ENCODE assay signal across 1 cellular context in the genomic region with DNA sequence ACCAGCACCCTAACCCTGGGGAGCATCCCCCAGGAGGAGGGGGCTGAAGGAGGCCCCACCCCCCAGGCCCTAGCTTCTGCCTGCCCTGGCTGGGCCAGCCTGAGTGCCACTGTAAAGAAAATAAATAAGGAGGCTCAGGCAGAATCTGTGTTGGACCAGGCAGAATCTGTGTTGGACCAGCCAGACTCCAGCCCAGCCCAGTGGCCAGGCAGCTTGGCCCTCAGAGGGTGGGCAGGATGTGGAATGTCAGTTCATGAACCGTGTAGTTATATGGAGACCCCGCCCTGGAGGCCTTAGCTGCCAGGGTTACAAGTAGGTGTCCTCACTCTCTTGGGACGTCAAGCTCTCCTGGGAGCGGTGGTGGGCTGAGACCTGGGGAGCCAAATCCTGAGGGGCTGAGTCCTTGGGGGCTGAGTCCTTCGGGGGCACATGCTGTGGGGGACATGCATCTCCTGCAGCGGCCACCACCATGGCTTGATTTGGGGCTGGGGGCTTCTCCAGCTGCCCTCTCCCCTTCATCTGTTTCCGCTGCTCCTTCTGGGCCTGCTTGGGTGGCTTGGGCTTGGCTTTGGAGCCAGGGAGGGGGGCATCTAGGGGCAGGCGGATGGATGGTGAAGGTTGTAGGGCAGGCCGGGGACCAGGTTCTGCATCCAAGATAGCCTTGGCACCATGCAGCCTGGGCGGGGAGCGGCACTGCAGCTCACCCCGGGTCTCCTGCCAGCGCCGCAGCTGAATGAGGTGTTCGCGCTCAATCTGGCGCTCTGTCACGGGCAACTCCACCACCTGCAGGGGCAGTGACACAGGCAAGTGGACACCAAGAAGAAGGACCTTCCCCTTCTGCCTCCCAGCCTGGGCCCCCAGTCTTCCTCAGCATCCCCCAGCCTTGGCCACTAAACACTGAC.
TF ChIP-seq lines count a peak whose summit lies in the region.

No MANE protein-coding gene starts in this region.

TF ChIP-seq in HepG2, 621 proteins besides CTCF, POLR2A, EP300 and RAD21:
- no peak for TF ChIP-seq YY1 (IDR thresholded peaks at IDR 0.05; ENCODE audit: insufficient read depth, insufficient replicate concordance, low read depth, low read length)
- TF ChIP-seq, protein P1, sequence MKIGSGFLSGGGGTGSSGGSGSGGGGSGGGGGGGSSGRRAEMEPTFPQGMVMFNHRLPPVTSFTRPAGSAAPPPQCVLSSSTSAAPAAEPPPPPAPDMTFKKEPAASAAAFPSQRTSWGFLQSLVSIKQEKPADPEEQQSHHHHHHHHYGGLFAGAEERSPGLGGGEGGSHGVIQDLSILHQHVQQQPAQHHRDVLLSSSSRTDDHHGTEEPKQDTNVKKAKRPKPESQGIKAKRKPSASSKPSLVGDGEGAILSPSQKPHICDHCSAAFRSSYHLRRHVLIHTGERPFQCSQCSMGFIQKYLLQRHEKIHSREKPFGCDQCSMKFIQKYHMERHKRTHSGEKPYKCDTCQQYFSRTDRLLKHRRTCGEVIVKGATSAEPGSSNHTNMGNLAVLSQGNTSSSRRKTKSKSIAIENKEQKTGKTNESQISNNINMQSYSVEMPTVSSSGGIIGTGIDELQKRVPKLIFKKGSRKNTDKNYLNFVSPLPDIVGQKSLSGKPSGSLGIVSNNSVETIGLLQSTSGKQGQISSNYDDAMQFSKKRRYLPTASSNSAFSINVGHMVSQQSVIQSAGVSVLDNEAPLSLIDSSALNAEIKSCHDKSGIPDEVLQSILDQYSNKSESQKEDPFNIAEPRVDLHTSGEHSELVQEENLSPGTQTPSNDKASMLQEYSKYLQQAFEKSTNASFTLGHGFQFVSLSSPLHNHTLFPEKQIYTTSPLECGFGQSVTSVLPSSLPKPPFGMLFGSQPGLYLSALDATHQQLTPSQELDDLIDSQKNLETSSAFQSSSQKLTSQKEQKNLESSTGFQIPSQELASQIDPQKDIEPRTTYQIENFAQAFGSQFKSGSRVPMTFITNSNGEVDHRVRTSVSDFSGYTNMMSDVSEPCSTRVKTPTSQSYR (CRISPR knock-in tag; IDR thresholded peaks at IDR 0.05; ENCODE audit: borderline replicate concordance), result no peak
- TF ChIP-seq FOXM1 (CRISPR knock-in tag; IDR thresholded peaks at IDR 0.05), result no peak
- no peak for TF ChIP-seq CBFB (CRISPR knock-in tag; IDR thresholded peaks at IDR 0.05)
- TF ChIP-seq MXD4 (CRISPR knock-in tag; IDR thresholded peaks at IDR 0.05), result no peak
- no peak for TF ChIP-seq MTF2 (CRISPR knock-in tag; IDR thresholded peaks at IDR 0.05; ENCODE audit: borderline replicate concordance)
- no peak for TF ChIP-seq ZSCAN22 (CRISPR knock-in tag; IDR thresholded peaks at IDR 0.05)
- TF ChIP-seq MAZ (IDR thresholded peaks at IDR 0.05; ENCODE audit: borderline replicate concordance, low read depth, low read length), result no peak
- TF ChIP-seq MAZ (CRISPR knock-in tag; IDR thresholded peaks at IDR 0.05; ENCODE audit: low read depth), result no peak
- TF ChIP-seq ZNF878 (CRISPR knock-in tag; IDR thresholded peaks at IDR 0.05), result no peak
- no peak for TF ChIP-seq ZNF329 (CRISPR knock-in tag; IDR thresholded peaks at IDR 0.05; ENCODE audit: low read depth)
- TF ChIP-seq RFXAP (CRISPR knock-in tag; IDR thresholded peaks at IDR 0.05; ENCODE audit: borderline replicate concordance), result no peak
- no peak for TF ChIP-seq ZNF253 (CRISPR knock-in tag; IDR thresholded peaks at IDR 0.05; ENCODE audit: borderline replicate concordance)
- no peak for TF ChIP-seq CHCHD3 (CRISPR knock-in tag; IDR thresholded peaks at IDR 0.05)
- TF ChIP-seq, protein P2, sequence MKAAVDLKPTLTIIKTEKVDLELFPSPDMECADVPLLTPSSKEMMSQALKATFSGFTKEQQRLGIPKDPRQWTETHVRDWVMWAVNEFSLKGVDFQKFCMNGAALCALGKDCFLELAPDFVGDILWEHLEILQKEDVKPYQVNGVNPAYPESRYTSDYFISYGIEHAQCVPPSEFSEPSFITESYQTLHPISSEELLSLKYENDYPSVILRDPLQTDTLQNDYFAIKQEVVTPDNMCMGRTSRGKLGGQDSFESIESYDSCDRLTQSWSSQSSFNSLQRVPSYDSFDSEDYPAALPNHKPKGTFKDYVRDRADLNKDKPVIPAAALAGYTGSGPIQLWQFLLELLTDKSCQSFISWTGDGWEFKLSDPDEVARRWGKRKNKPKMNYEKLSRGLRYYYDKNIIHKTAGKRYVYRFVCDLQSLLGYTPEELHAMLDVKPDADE (CRISPR knock-in tag; IDR thresholded peaks at IDR 0.05), result no peak
- TF ChIP-seq NPAS2 (CRISPR knock-in tag; IDR thresholded peaks at IDR 0.05; ENCODE audit: borderline replicate concordance), result no peak
- no peak for TF ChIP-seq MTA3 (CRISPR knock-in tag; IDR thresholded peaks at IDR 0.05)
- no peak for TF ChIP-seq MYNN (CRISPR knock-in tag; IDR thresholded peaks at IDR 0.05; ENCODE audit: low read depth)
- no peak for TF ChIP-seq ZNF761 (CRISPR knock-in tag; conservative IDR thresholded peaks at IDR 0.05)
- no peak for TF ChIP-seq ZNF20 (CRISPR knock-in tag; IDR thresholded peaks at IDR 0.05)
